Comparison of ENCODE assay signal across 22 cellular contexts in the genomic region with DNA sequence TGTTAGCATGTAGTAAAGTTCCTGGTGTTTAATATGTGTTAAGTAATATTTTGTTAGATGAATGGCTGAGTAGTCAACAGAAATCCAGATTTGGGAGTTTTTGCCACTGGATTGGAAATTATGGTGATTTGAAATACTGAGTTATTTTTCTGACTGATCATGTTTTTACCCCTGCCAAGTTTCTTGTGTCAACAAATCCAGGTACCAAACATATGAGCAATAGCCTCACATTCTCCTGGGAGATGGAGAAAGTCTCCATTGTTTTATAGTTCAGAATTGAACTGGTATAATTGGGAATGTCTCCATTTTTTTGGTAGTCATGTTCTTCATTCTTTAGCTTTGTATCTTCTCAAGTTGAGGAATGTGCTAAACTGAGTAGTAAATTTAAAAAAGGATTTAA.
"Had no signal": no experiment of that assay in that cellular context is flagged by ENCODE, and none has a peak within 500 bp of the region (broad histone marks: within the 10 kb centered on the region; RNA-seq: fewer than 3 reads in every experiment).

No MANE protein-coding gene starts in this region.

- H3K27me3 ChIP-seq: adrenal gland, ascending aorta, dorsolateral prefrontal cortex, neutrophil, ovary, right atrium auricular region, spleen, thyroid gland, upper lobe of right lung had no signal

- H3K9me3 ChIP-seq: adrenal gland, ascending aorta, neutrophil, ovary, prostate gland, right atrium auricular region, spleen, thyroid gland, upper lobe of right lung had no signal

- H3K27ac ChIP-seq: adrenal gland, ascending aorta, dorsolateral prefrontal cortex, neutrophil, ovary, prostate gland, right atrium auricular region, spleen, thyroid gland, upper lobe of right lung had no signal

- H3K36me3 ChIP-seq: adrenal gland, ascending aorta, neutrophil, ovary, prostate gland, right atrium auricular region, spleen, thyroid gland, upper lobe of right lung had no signal

- H3K4me1 ChIP-seq: adrenal gland, ascending aorta, prostate gland, right atrium auricular region, spleen, thyroid gland, upper lobe of right lung had no signal

- DNase-seq: activated CD8-positive, alpha-beta memory T cell treated with anti-CD3 and anti-CD28 coated beads for 24 hours; activated CD8-positive, alpha-beta memory T cell treated with anti-CD3 and anti-CD28 coated beads, Interleukin-2, amount 50 U/mL, for 4 hours; activated naive CD4-positive, alpha-beta T cell; activated T-cell treated with anti-CD3 and anti-CD28 coated beads, Interleukin-2, amount 50 U/mL, for 24 hours; adrenal gland; dorsolateral prefrontal cortex; effector memory CD8-positive, alpha-beta T cell; foreskin melanocyte; immature natural killer cell; left colon; mesenchymal stem cell; ovary; spleen; stimulated activated CD4-positive, alpha-beta T cell treated with anti-CD3 and anti-CD28 coated beads, Interleukin-4, amount 100 ng/mL, for 1 hour; stimulated activated naive CD4-positive, alpha-beta T cell treated with Interleukin-2 at 50 U/mL for 16 hours; T1000; thyroid gland; upper lobe of right lung had no signal

- H3K4me3 ChIP-seq: adrenal gland, ascending aorta, dorsolateral prefrontal cortex, ovary, prostate gland, right atrium auricular region, spleen, thyroid gland, upper lobe of right lung had no signal
